30 cellular contexts compared by ENCODE assay signal in the genomic region with DNA sequence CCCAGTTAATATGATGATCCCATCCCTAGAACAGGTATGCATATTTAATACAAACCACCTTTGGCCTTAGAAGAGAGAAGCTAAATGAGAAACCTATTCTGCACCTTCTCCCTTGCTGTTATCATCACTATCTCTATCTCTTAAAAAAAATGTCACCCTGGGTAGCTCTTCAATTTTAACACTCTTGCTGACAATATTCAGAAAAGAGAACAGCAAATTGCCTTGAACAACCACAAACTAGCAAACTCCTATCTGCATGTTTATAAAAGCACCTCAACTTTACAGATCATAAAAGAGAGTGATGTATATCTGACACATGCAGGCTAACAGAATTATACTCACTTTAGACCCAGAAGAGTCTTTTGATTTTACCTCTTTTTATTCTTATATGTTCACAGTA. TPM values are rescaled to one million over a fixed set of nuclear protein-coding genes. Genes with fewer than 3 reads are reported as not detected.
DNase-seq lines count a peak whose midpoint lies in the region; ATAC-seq and TF ChIP-seq lines count a peak whose summit lies in the region.
"Had no signal": no experiment of that assay in that cellular context is flagged by ENCODE, and none has a peak within 500 bp of the region (broad histone marks: within the 10 kb centered on the region; RNA-seq: fewer than 3 reads in every experiment).

No MANE protein-coding gene starts in this region.

- peak overlapping the region in 7 of 8 donors; percentile 31 to 88 (median 52) for H3K27ac Mint-ChIP-seq in CD8-positive, alpha-beta memory T cell
- peak overlapping the region in 5 of 9 donors; percentile 9 to 61 (median 44) for H3K27ac Mint-ChIP-seq in naive thymus-derived CD4-positive, alpha-beta T cell
- H3K27ac Mint-ChIP-seq: activated CD8-positive, alpha-beta memory T cell treated with anti-CD3 and anti-CD28 coated beads, Interleukin-2, amount 10 ng/mL, durations not matched to agents 7 days and 5 days; activated naive CD4-positive, alpha-beta T cell treated with anti-CD3 and anti-CD28 coated beads for 36 hours; endodermal cell; progenitor cell of endocrine pancreas; T-helper 17 cell had no signal

- peak overlapping the region in 10 of 11 experiments; percentile 23 to 100 (median 54); a peak in 18 of 22 replicates for H3K27ac ChIP-seq in BLaER1 treated with 17β-estradiol and CSF1 and Interleukin-3, amounts not matched to agents 10 nM and 100 nM
- H3K27ac ChIP-seq in CD8-positive, alpha-beta memory T cell (ENCODE audit: low read depth, low read length): no peak overlapping the region
- H3K27ac ChIP-seq in PC-3 (ENCODE audit: low read length): no peak overlapping the region
- H3K27ac ChIP-seq in naive thymus-derived CD4-positive, alpha-beta T cell (ENCODE audit: low read depth, low read length): no peak overlapping the region
- H3K27ac ChIP-seq: C4-2B, GM23248, lower lobe of right lung, neutrophil, right lobe of liver, SK-N-MC had no signal

- no TSS peak for BruUV-seq in PC-3 (replicated peaks; lab: Mats Ljungman, UMichigan)

- peak overlapping the region; percentile 65 to 98 (median 84) for H3K4me2 ChIP-seq in BLaER1 treated with 17β-estradiol and CSF1 and Interleukin-3, amounts not matched to agents 10 nM and 100 nM
- no peak overlapping the region for H3K4me2 ChIP-seq in PC-3 (ENCODE audit: low read length)

- H4K20me1 ChIP-seq in BLaER1 treated with 17β-estradiol and CSF1 and Interleukin-3, amounts not matched to agents 10 nM and 100 nM: peaks cover 31 to 100% (median 97%) of the 10 kb centered on the region in 11 experiments
- peaks cover 22% of the 10 kb centered on the region for H4K20me1 ChIP-seq in PC-3 (ENCODE audit: low read length)

- no peaks in the 10 kb centered on the region for H3K9me3 ChIP-seq in BLaER1 treated with 17β-estradiol and CSF1 and Interleukin-3, amounts not matched to agents 10 nM and 100 nM (replicated peaks in 1 of 11)
- H3K9me3 ChIP-seq in CD8-positive, alpha-beta memory T cell (ENCODE audit: low read length): no peaks in the 10 kb centered on the region
- no peaks in the 10 kb centered on the region for H3K9me3 ChIP-seq in PC-3 (ENCODE audit: low read length)
- H3K9me3 ChIP-seq in naive thymus-derived CD4-positive, alpha-beta T cell (ENCODE audit: control insufficient read depth in 2 of 3, low read length in 3 of 3): no peaks in the 10 kb centered on the region
- H3K9me3 ChIP-seq: lower lobe of right lung, mucosa of descending colon, neutrophil, right lobe of liver had no signal

- H3K27me3 Mint-ChIP-seq in CD8-positive, alpha-beta memory T cell: no peaks in the 10 kb centered on the region
- H3K27me3 Mint-ChIP-seq in naive thymus-derived CD4-positive, alpha-beta T cell: no peaks in the 10 kb centered on the region
- H3K27me3 Mint-ChIP-seq: activated CD8-positive, alpha-beta memory T cell treated with anti-CD3 and anti-CD28 coated beads, Interleukin-2, amount 10 ng/mL, durations not matched to agents 7 days and 5 days; progenitor cell of endocrine pancreas; T-helper 17 cell had no signal

- peaks cover 0 to 61% (median 0%) of the 10 kb centered on the region in 11 experiments; a peak in 6 of 22 replicates for H3K36me3 ChIP-seq in BLaER1 treated with 17β-estradiol and CSF1 and Interleukin-3, amounts not matched to agents 10 nM and 100 nM
- H3K36me3 ChIP-seq in CD8-positive, alpha-beta memory T cell (ENCODE audit: insufficient read depth, low read length): no peaks in the 10 kb centered on the region
- H3K36me3 ChIP-seq in PC-3 (ENCODE audit: low read depth, low read length): no peaks in the 10 kb centered on the region
- no peaks in the 10 kb centered on the region for H3K36me3 ChIP-seq in naive thymus-derived CD4-positive, alpha-beta T cell (ENCODE audit: control insufficient read depth in 2 of 3, insufficient read depth in 3 of 3, low read length in 3 of 3)
- H3K36me3 ChIP-seq: lower lobe of right lung, neutrophil, right lobe of liver had no signal

- H3K27me3 ChIP-seq in BLaER1 treated with 17β-estradiol and CSF1 and Interleukin-3, amounts not matched to agents 10 nM and 100 nM: no peaks in the 10 kb centered on the region
- no peaks in the 10 kb centered on the region for H3K27me3 ChIP-seq in CD8-positive, alpha-beta memory T cell (ENCODE audit: insufficient read depth, low read length, poor library complexity, severe bottlenecking)
- H3K27me3 ChIP-seq in PC-3 (ENCODE audit: low read length): no peaks in the 10 kb centered on the region
- no peaks in the 10 kb centered on the region for H3K27me3 ChIP-seq in naive thymus-derived CD4-positive, alpha-beta T cell (ENCODE audit: control insufficient read depth in 2 of 2, insufficient read depth in 2 of 2, low read length in 2 of 2)
- H3K27me3 ChIP-seq: neutrophil, right lobe of liver had no signal

- H3K9me2 ChIP-seq in PC-3 (replicated peaks; ENCODE audit: low read length): no peaks in the 10 kb centered on the region

- CTCF ChIA-PET in CD8-positive, alpha-beta memory T cell (lab: Charles Lee): interaction anchor here (1.4 kb wide), 1 partner anchor 9 kb away, joined by 5 read pairs; no protein-coding TSS in a partner anchor
- CTCF ChIA-PET in PC-3 (lab: Charles Lee): no interaction called here
- CTCF ChIA-PET in naive thymus-derived CD4-positive, alpha-beta T cell (lab: Charles Lee): no interaction called here

- intact Hi-C loops in PC-3 (cut with micrococcal nuclease): no loop called here
- intact Hi-C loops in naive thymus-derived CD4-positive, alpha-beta T cell (cut with micrococcal nuclease): no loop called here

- TF ChIP-seq CTCF in PC-3 (conservative IDR thresholded peaks at IDR 0.05; ENCODE audit: low read depth, low read length): no peak

- H3K36me3 Mint-ChIP-seq in CD8-positive, alpha-beta memory T cell: peaks cover 0 to 6% (median 0%) of the 10 kb centered on the region in 3 donors
- H3K36me3 Mint-ChIP-seq in naive thymus-derived CD4-positive, alpha-beta T cell: peaks cover 0 to 14% (median 5%) of the 10 kb centered on the region in 5 donors

- peaks cover 78 to 94% (median 92%) of the 10 kb centered on the region in 3 donors for H3K4me1 Mint-ChIP-seq in CD8-positive, alpha-beta memory T cell
- peaks cover 53 to 96% (median 88%) of the 10 kb centered on the region in 7 donors for H3K4me1 Mint-ChIP-seq in naive thymus-derived CD4-positive, alpha-beta T cell

- H2AFZ ChIP-seq in PC-3 (ENCODE audit: low read length): no peak overlapping the region
- H2AFZ ChIP-seq: GM23248 had no signal

- H3K4me3 Mint-ChIP-seq in CD8-positive, alpha-beta memory T cell: peak overlapping the region; percentile 9 to 51 (median 44)
- H3K4me3 Mint-ChIP-seq in naive thymus-derived CD4-positive, alpha-beta T cell: peak overlapping the region in 9 of 10 donors; percentile 0 to 74 (median 55)
- H3K4me3 Mint-ChIP-seq: activated CD8-positive, alpha-beta memory T cell treated with anti-CD3 and anti-CD28 coated beads, Interleukin-2, amount 10 ng/mL, durations not matched to agents 7 days and 5 days; activated naive CD4-positive, alpha-beta T cell treated with anti-CD3 and anti-CD28 coated beads for 36 hours; endodermal cell; T-helper 17 cell had no signal

- no peaks in the 10 kb centered on the region for H3F3A ChIP-seq in PC-3 (ENCODE audit: low read length, unreplicated experiment)

- POLR2A ChIA-PET in CD8-positive, alpha-beta memory T cell (lab: Charles Lee): no interaction called here
- POLR2A ChIA-PET in PC-3 (lab: Charles Lee; ENCODE audit: unreplicated experiment): no interaction called here
- POLR2A ChIA-PET in naive thymus-derived CD4-positive, alpha-beta T cell (lab: Charles Lee): no interaction called here

- H3K9me3 Mint-ChIP-seq in CD8-positive, alpha-beta memory T cell: no peaks in the 10 kb centered on the region
- no peaks in the 10 kb centered on the region for H3K9me3 Mint-ChIP-seq in naive thymus-derived CD4-positive, alpha-beta T cell
- H3K9me3 Mint-ChIP-seq: activated naive CD4-positive, alpha-beta T cell treated with anti-CD3 and anti-CD28 coated beads for 36 hours; endodermal cell had no signal

- no peak for DNase-seq in CD8-positive, alpha-beta memory T cell
- DNase-seq in PC-3: no peak
- no peak for DNase-seq in naive thymus-derived CD4-positive, alpha-beta T cell
- no peak for DNase-seq in NOMO-1 treated with DMSO at 0.1 percent for 48 hours (lab: John Stamatoyannopoulos, UW; ENCODE audit: unreplicated experiment)
- no peak for DNase-seq in SW 1271 (lab: John Stamatoyannopoulos, UW)
- DNase-seq: activated CD8-positive, alpha-beta memory T cell treated with anti-CD3 and anti-CD28 coated beads, Interleukin-2, amount 10 ng/mL, durations not matched to agents 7 days and 5 days; activated naive CD4-positive, alpha-beta T cell treated with anti-CD3 and anti-CD28 coated beads for 36 hours; aorta; cortex of kidney; endodermal cell; foreskin fibroblast; GM23248; head of caudate nucleus; KBM-7; lower lobe of right lung; mucosa of descending colon; NCI-H1436 treated with DMSO at 0.1 percent for 48 hours; NCI-H345; NCI-H748 treated with DMSO at 0.1 percent for 48 hours; right lobe of liver; stimulated activated CD4-positive, alpha-beta T cell treated with anti-CD3 and anti-CD28 coated beads, Interleukin-4, amount 100 ng/mL, for 1 hour; T-helper 17 cell; trophoblast cell had no signal

- peak overlapping the region; percentile 43 to 99 (median 61); a peak in 21 of 22 replicates for H3K9ac ChIP-seq in BLaER1 treated with 17β-estradiol and CSF1 and Interleukin-3, amounts not matched to agents 10 nM and 100 nM
- no peak overlapping the region for H3K9ac ChIP-seq in PC-3 (ENCODE audit: low read length)
- H3K9ac ChIP-seq: GM23248 had no signal

- peak; percentile 20; the same call in 1 of the 2 replicates for ATAC-seq in PC-3
- no peak for ATAC-seq in naive thymus-derived CD4-positive, alpha-beta T cell
- no peak for ATAC-seq in GM19455 (IDR thresholded peaks at IDR 0.05; ENCODE audit: unreplicated experiment)
- ATAC-seq: activated CD8-positive, alpha-beta memory T cell treated with anti-CD3 and anti-CD28 coated beads, Interleukin-2, amount 10 ng/mL, durations not matched to agents 7 days and 5 days; esophagus mucosa; lower lobe of right lung; mucosa of descending colon; right lobe of liver; T-helper 17 cell had no signal

- H3K79me2 ChIP-seq in PC-3 (ENCODE audit: low read length): peaks cover 93% of the 10 kb centered on the region

- H3K4me3 ChIP-seq in BLaER1 treated with 17β-estradiol and CSF1 and Interleukin-3, amounts not matched to agents 10 nM and 100 nM: peak overlapping the region; percentile 37 to 94 (median 49); a peak in 18 of 20 replicates
- no peak overlapping the region for H3K4me3 ChIP-seq in CD8-positive, alpha-beta memory T cell (ENCODE audit: low read length)
- no peak overlapping the region for H3K4me3 ChIP-seq in PC-3 (ENCODE audit: low read length)
- H3K4me3 ChIP-seq in naive thymus-derived CD4-positive, alpha-beta T cell (ENCODE audit: low read length): no peak overlapping the region
- H3K4me3 ChIP-seq: GM23248, lower lobe of right lung, mucosa of descending colon, right lobe of liver, SK-N-MC had no signal

- peaks cover 34 to 91% (median 62%) of the 10 kb centered on the region in 10 experiments for H3K4me1 ChIP-seq in BLaER1 treated with 17β-estradiol and CSF1 and Interleukin-3, amounts not matched to agents 10 nM and 100 nM
- H3K4me1 ChIP-seq in CD8-positive, alpha-beta memory T cell (ENCODE audit: insufficient read depth, low read length): peaks cover 73% of the 10 kb centered on the region
- peaks cover 8% of the 10 kb centered on the region for H3K4me1 ChIP-seq in PC-3 (ENCODE audit: insufficient read depth, low read length)
- H3K4me1 ChIP-seq in naive thymus-derived CD4-positive, alpha-beta T cell (ENCODE audit: control insufficient read depth in 2 of 2, insufficient read depth in 2 of 2, low read length in 2 of 2): peaks cover 47 to 57% of the 10 kb centered on the region in 2 donors

RNA-seq across cellular contexts. Expression of a gene that starts 7.4 kb away (rescaled TPM):
- 10 to 100 TPM; 96.5 to 98.6 TPM for total RNA-seq in CD8-positive, alpha-beta memory T cell
- polyA plus RNA-seq in CD8-positive, alpha-beta memory T cell: 99.6 TPM
- 79.0 and 107 TPM in 2 replicates for total RNA-seq in PC-3 (2014; rRNA removed)
- total RNA-seq in naive thymus-derived CD4-positive, alpha-beta T cell: 100 to 1,000 TPM; 109 to 190 (median 127) TPM
- polyA plus RNA-seq in naive thymus-derived CD4-positive, alpha-beta T cell: 100 to 1,000 TPM in 1 of 2 donors, 10 to 100 TPM in 1; 66.6 to 118 TPM

Comparison
In these comparisons a context has a peak if more than half of its experiments do, and no peak if none do; other contexts are left out.
1. H3K27ac ChIP-seq: peak in BLaER1 treated with 17β-estradiol and CSF1 and Interleukin-3, amounts not matched to agents 10 nM and 100 nM (10 of 11); none in CD8-positive, alpha-beta memory T cell (single experiment), PC-3 (single experiment) and naive thymus-derived CD4-positive, alpha-beta T cell (single experiment).
2. H3K4me3 ChIP-seq: peak in BLaER1 treated with 17β-estradiol and CSF1 and Interleukin-3, amounts not matched to agents 10 nM and 100 nM (10 of 10); none in CD8-positive, alpha-beta memory T cell (single experiment), PC-3 (single experiment) and naive thymus-derived CD4-positive, alpha-beta T cell (single experiment).